ENCODE assay signal across 8 cellular contexts in the genomic region with DNA sequence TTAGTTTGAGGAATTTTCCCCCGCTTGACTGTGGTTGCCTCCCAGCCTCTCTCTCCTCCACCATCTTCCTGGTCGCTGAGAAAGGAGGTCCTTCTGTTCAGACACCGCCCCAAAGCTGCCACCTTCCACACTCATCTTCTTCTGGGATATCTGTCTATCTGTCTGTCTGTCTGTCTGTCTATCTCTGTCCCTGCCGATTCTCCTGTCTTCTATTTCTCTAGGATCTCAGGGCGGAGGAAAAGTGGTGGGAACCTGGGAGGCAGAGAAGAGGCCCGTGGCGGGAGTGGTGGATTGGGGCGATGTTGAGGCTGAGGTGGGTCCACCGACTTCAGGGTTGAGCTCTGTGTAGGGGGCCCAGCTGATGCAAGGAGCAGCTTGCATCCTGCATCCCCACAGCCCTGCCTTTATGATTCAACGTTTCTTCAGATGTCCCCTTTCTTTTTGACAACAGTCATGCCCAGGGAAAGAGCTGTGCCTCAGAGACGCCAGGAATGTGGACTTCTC.
DNase-seq lines count a peak whose midpoint lies in the region; ATAC-seq and TF ChIP-seq lines count a peak whose summit lies in the region.

No MANE protein-coding gene starts in this region.

- no peaks in the 10 kb centered on the region for H3K36me3 Mint-ChIP-seq in activated naive CD4-positive, alpha-beta T cell treated with anti-CD3 and anti-CD28 coated beads for 36 hours (ENCODE audit: low read depth)

- no peaks in the 10 kb centered on the region for H3K9me3 Mint-ChIP-seq in activated naive CD4-positive, alpha-beta T cell treated with anti-CD3 and anti-CD28 coated beads for 36 hours

- H3K27me3 ChIP-seq in RWPE2 (ENCODE audit: insufficient read depth, poor library complexity, severe bottlenecking), result no peaks in the 10 kb centered on the region
- peaks cover 10% of the 10 kb centered on the region for H3K27me3 ChIP-seq in skeletal muscle satellite cell (ENCODE audit: control insufficient read depth, insufficient read depth, low read length)
- no peaks in the 10 kb centered on the region for H3K27me3 ChIP-seq in testis

- TF ChIP-seq CTCF in RWPE2 (IDR thresholded peaks at IDR 0.05; ENCODE audit: poor library complexity, severe bottlenecking), result no peak
- TF ChIP-seq CTCF in epithelial cell of proximal tubule (conservative IDR thresholded peaks at IDR 0.05; ENCODE audit: low read depth, low read length), result no peak
- TF ChIP-seq CTCF in testis (IDR thresholded peaks at IDR 0.05), result no peak

- WGBS in testis, 2 donors, result 10 to 14% methylated on average over 11 of the region's 11 CpGs

- H3K9ac ChIP-seq in skeletal muscle satellite cell (ENCODE audit: low read depth, low read length), result no peak overlapping the region

- H3K4me1 Mint-ChIP-seq in activated naive CD4-positive, alpha-beta T cell treated with anti-CD3 and anti-CD28 coated beads for 36 hours (ENCODE audit: low read depth), result peaks cover 36% of the 10 kb centered on the region

- H3K36me3 ChIP-seq in RWPE2 (ENCODE audit: low read depth) (no peaks in the 10 kb centered on the region), skeletal muscle satellite cell (ENCODE audit: insufficient read depth, low read length) (no peaks in the 10 kb centered on the region), testis (ENCODE audit: low read depth, missing control alignments) (no peaks in the 10 kb centered on the region)

- H3K27me3 Mint-ChIP-seq in activated naive CD4-positive, alpha-beta T cell treated with anti-CD3 and anti-CD28 coated beads for 36 hours (ENCODE audit: low read depth), result peaks cover 80% of the 10 kb centered on the region

- no peaks in the 10 kb centered on the region for H3K9me3 ChIP-seq in RWPE2 (ENCODE audit: severe bottlenecking)
- H3K9me3 ChIP-seq in skeletal muscle satellite cell (replicated peaks; ENCODE audit: low read length), result no peaks in the 10 kb centered on the region
- no peaks in the 10 kb centered on the region for H3K9me3 ChIP-seq in testis

- DNase-seq in activated naive CD4-positive, alpha-beta T cell treated with anti-CD3 and anti-CD28 coated beads for 36 hours, result no peak
- DNase-seq in activated naive CD4-positive, alpha-beta T cell (lab: John Stamatoyannopoulos, UW), result no peak
- no peak for DNase-seq in RWPE2 (ENCODE audit: low spot score)
- no peak for DNase-seq in epithelial cell of proximal tubule (ENCODE audit: low read depth)
- DNase-seq in NCI-H526 (lab: John Stamatoyannopoulos, UW), result no peak
- DNase-seq in testis, result no peak

- CTCF ChIA-PET in activated naive CD4-positive, alpha-beta T cell treated with anti-CD3 and anti-CD28 coated beads for 36 hours (lab: Charles Lee), result interaction anchor here (1.1 to 1.5 kb wide), 2 partner anchors 18 to 61 kb away, joined by 3 to 4 read pairs; no protein-coding TSS in a partner anchor

- peak overlapping the region; percentile 62 for H3K4me3 Mint-ChIP-seq in activated naive CD4-positive, alpha-beta T cell treated with anti-CD3 and anti-CD28 coated beads for 36 hours

- H3K27ac Mint-ChIP-seq in activated naive CD4-positive, alpha-beta T cell treated with anti-CD3 and anti-CD28 coated beads for 36 hours, result peak overlapping the region; percentile 11

- peak overlapping the region; percentile 53 for H3K4me2 ChIP-seq in skeletal muscle satellite cell (ENCODE audit: low read length)

- TF ChIP-seq POLR2A in testis (IDR thresholded peaks at IDR 0.05), result no peak

- peaks cover 4% of the 10 kb centered on the region for H3K4me1 ChIP-seq in RWPE2 (ENCODE audit: insufficient read depth, poor library complexity, severe bottlenecking)
- H3K4me1 ChIP-seq in skeletal muscle satellite cell (ENCODE audit: control insufficient read depth, insufficient read depth, low read length), result no peaks in the 10 kb centered on the region
- H3K4me1 ChIP-seq in testis, result peaks cover 3% of the 10 kb centered on the region

- H3K27ac ChIP-seq in RWPE2 (ENCODE audit: poor library complexity, severe bottlenecking), result no peak overlapping the region
- no peak overlapping the region for H3K27ac ChIP-seq in testis

- peak overlapping the region; percentile 34 for H3K4me3 ChIP-seq in RWPE2 (ENCODE audit: severe bottlenecking)
- peak overlapping the region; percentile 10 for H3K4me3 ChIP-seq in epithelial cell of proximal tubule (ENCODE audit: low read depth, low read length)
- no peak overlapping the region for H3K4me3 ChIP-seq in skeletal muscle satellite cell (ENCODE audit: low read length)
- peak overlapping the region in 1 of 2 donors; percentile 2 for H3K4me3 ChIP-seq in testis

- peak; percentile 6; the same call in 1 of the 3 replicates for ATAC-seq in RWPE2 (ENCODE audit: low read depth)
- ATAC-seq in GM21576 (IDR thresholded peaks at IDR 0.05; ENCODE audit: unreplicated experiment), result no peak

- intact Hi-C loops in activated naive CD4-positive, alpha-beta T cell treated with anti-CD3 and anti-CD28 coated beads for 36 hours (cut with micrococcal nuclease), result loop anchor here (1.0 to 5.0 kb wide), 6 partner anchors 17 to 493 kb away; no protein-coding TSS in a partner anchor
- intact Hi-C loops in testis (cut with DNase I; ENCODE audit: low total_unique reads), result no loop called here
